ENCODE assay signal across 8 cellular contexts in the genomic region with DNA sequence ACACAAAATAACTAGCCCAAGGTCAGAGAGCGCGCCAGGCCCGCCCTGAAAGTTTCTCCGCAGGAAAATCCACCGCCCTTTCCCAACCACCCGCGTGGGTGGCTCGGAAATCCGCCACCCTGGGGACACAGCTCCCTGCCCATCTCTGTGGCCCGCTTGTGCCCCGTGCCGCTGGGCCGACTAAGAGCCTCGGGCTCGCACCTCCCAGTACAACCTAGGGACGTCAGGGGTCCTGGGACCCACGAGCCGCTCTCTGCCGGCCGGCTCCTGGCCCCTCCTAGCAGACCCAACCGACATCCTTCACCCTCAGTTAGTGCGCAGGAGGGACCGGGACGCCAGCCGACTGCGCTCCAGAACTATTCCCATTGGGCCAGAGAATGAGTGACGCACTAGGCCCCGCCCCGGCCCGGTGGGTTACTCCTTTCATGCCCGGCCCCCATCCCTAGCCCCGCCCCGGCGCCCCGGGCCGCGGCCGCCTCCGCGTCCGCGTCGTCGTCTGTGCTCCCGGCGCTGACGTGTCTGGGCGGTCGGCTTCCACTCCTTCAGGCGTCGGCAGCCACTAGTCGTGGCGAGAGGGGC. TPM values are rescaled to one million over a fixed set of nuclear protein-coding genes. Genes with fewer than 3 reads are reported as not detected.
DNase-seq lines count a peak whose midpoint lies in the region; ATAC-seq and TF ChIP-seq lines count a peak whose summit lies in the region.

No MANE protein-coding gene starts in this region.

- H3K9ac ChIP-seq in PC-3 (ENCODE audit: low read length): peak overlapping the region; percentile 83
- peak overlapping the region; percentile 68 for H3K9ac ChIP-seq in muscle layer of colon (ENCODE audit: low read length)

- H3K36me3 ChIP-seq in PC-3 (ENCODE audit: low read depth, low read length) (peaks cover 4% of the 10 kb centered on the region), esophagus (ENCODE audit: control insufficient read depth in 2 of 2, insufficient read depth in 2 of 2, low read length in 1 of 2) (no peaks in the 10 kb centered on the region), muscle layer of colon (ENCODE audit: insufficient read depth, low read length) (no peaks in the 10 kb centered on the region)

- peaks cover 50% of the 10 kb centered on the region for H3K4me1 Mint-ChIP-seq in activated T-cell treated with anti-CD3 and anti-CD28 coated beads, Interleukin-2, amount 50 U/mL, for 24 hours (ENCODE audit: low read depth)

- H3K9me2 ChIP-seq in PC-3 (replicated peaks; ENCODE audit: low read length): no peaks in the 10 kb centered on the region

- H3K4me3 ChIP-seq in Jurkat, Clone E6-1 (ENCODE audit: low read length): peak overlapping the region; percentile 79
- H3K4me3 ChIP-seq in PC-3 (ENCODE audit: low read length) (peak overlapping the region; percentile 94), esophagus (ENCODE audit: low read depth in 1 of 2, low read length in 2 of 2) (peak overlapping the region; percentile 82 to 97), muscle layer of colon (ENCODE audit: low read depth in 1 of 2, low read length in 2 of 2) (peak overlapping the region; percentile 71 to 75)

- WGBS in esophagus, 2 donors: 0 to 1% methylated on average over 51 to 53 of the region's 53 CpGs

- H3K4me2 ChIP-seq in PC-3 (ENCODE audit: low read length): peak overlapping the region; percentile 91

- H3K79me2 ChIP-seq in PC-3 (ENCODE audit: low read length): peaks cover 47% of the 10 kb centered on the region

- peaks cover 16% of the 10 kb centered on the region for H3K36me3 Mint-ChIP-seq in activated T-cell treated with anti-CD3 and anti-CD28 coated beads, Interleukin-2, amount 50 U/mL, for 24 hours (ENCODE audit: low read depth)

- peak overlapping the region; percentile 97 for H3K27ac Mint-ChIP-seq in activated T-cell treated with anti-CD3 and anti-CD28 coated beads, Interleukin-2, amount 50 U/mL, for 24 hours

- peak; percentile 99 for DNase-seq in DMS53 (lab: John Stamatoyannopoulos, UW)
- DNase-seq in Jurkat, Clone E6-1 (ENCODE audit: low read depth, low spot score): peak; percentile 91
- DNase-seq in PC-3: peak; percentile 99
- DNase-seq in activated T-cell treated with anti-CD3 and anti-CD28 coated beads, Interleukin-2, amount 50 U/mL, for 24 hours: peak; percentile 99
- peak; percentile 95 to 96 for DNase-seq in stimulated activated CD8-positive, alpha-beta memory T cell treated with anti-CD3 and anti-CD28 coated beads, Interleukin-7, amount 100 ng/mL, for 1 hour (ENCODE audit: low read depth in 2 of 2)

- ATAC-seq in GM21717 (IDR thresholded peaks at IDR 0.05; ENCODE audit: unreplicated experiment): peak; percentile 95
- ATAC-seq in PC-3: peak; percentile 91

- CTCF ChIA-PET in PC-3 (lab: Charles Lee): no interaction called here

- H3K9me3 ChIP-seq in PC-3 (ENCODE audit: low read length) (no peaks in the 10 kb centered on the region), esophagus (ENCODE audit: control insufficient read depth in 2 of 2, insufficient read depth in 1 of 2, low read depth in 1 of 2, low read length in 1 of 2) (no peaks in the 10 kb centered on the region), muscle layer of colon (ENCODE audit: low read length) (no peaks in the 10 kb centered on the region)

- BruUV-seq in PC-3 (replicated peaks; lab: Mats Ljungman, UMichigan): no TSS peak

- TF ChIP-seq CTCF in PC-3 (conservative IDR thresholded peaks at IDR 0.05; ENCODE audit: low read depth, low read length): no peak

- POLR2A ChIA-PET in PC-3 (lab: Charles Lee; ENCODE audit: unreplicated experiment): interaction anchor here (0.6 kb wide), 1 partner anchor 50 kb away, joined by 3 read pairs; no protein-coding TSS in a partner anchor

- H3K27ac ChIP-seq in PC-3 (ENCODE audit: low read length): peak overlapping the region; percentile 69
- H3K27ac ChIP-seq in esophagus (ENCODE audit: low read depth in 2 of 2, low read length in 1 of 2): peak overlapping the region; percentile 98
- peak overlapping the region; percentile 98 for H3K27ac ChIP-seq in muscle layer of colon (ENCODE audit: low read depth, low read length)

- no peaks in the 10 kb centered on the region for H3K9me3 Mint-ChIP-seq in activated T-cell treated with anti-CD3 and anti-CD28 coated beads, Interleukin-2, amount 50 U/mL, for 24 hours

- intact Hi-C loops in PC-3 (cut with micrococcal nuclease): loop anchor here (1.0 to 2.0 kb wide), 2 partner anchors 20 to 58 kb away; no protein-coding TSS in a partner anchor

- H3K27me3 ChIP-seq in PC-3 (ENCODE audit: low read length): no peaks in the 10 kb centered on the region
- H3K27me3 ChIP-seq in esophagus (ENCODE audit: control insufficient read depth in 1 of 2, insufficient read depth in 2 of 2, low read length in 2 of 2): no peaks in the 10 kb centered on the region
- no peaks in the 10 kb centered on the region for H3K27me3 ChIP-seq in muscle layer of colon (ENCODE audit: control insufficient read depth in 1 of 2, insufficient read depth in 2 of 2, low read length in 2 of 2)

- no peaks in the 10 kb centered on the region for H3K27me3 Mint-ChIP-seq in activated T-cell treated with anti-CD3 and anti-CD28 coated beads, Interleukin-2, amount 50 U/mL, for 24 hours

- peaks cover 36% of the 10 kb centered on the region for H3K4me1 ChIP-seq in PC-3 (ENCODE audit: insufficient read depth, low read length)
- H3K4me1 ChIP-seq in esophagus (ENCODE audit: control insufficient read depth in 2 of 2, insufficient read depth in 2 of 2, low read length in 1 of 2): no peaks in the 10 kb centered on the region
- H3K4me1 ChIP-seq in muscle layer of colon (ENCODE audit: insufficient read depth, low read length): peaks cover 12% of the 10 kb centered on the region

- peak overlapping the region; percentile 86 for H3K4me3 Mint-ChIP-seq in activated T-cell treated with anti-CD3 and anti-CD28 coated beads, Interleukin-2, amount 50 U/mL, for 24 hours

- H2AFZ ChIP-seq in PC-3 (ENCODE audit: low read length): peak overlapping the region; percentile 93

- no peaks in the 10 kb centered on the region for H3F3A ChIP-seq in PC-3 (ENCODE audit: low read length, unreplicated experiment)

- peaks cover 30% of the 10 kb centered on the region for H4K20me1 ChIP-seq in PC-3 (ENCODE audit: low read length)

RNA-seq across cellular contexts. Expression of a gene that starts 0.4 kb away (rescaled TPM):
- polyA plus RNA-seq in Jurkat, Clone E6-1 (2012; ENCODE audit: insufficient read depth, insufficient read length): 92.4 TPM
- 116 and 118 TPM in 2 replicates for total RNA-seq in PC-3 (2014; rRNA removed)
- 10 to 100 TPM; 30.5 to 37.4 TPM for polyA plus RNA-seq in esophagus

Comparison
In these comparisons a context has a peak if more than half of its experiments do, and no peak if none do; other contexts are left out.
1. Peak in every context shown above with its lines: DNase-seq, ATAC-seq, H3K4me3 ChIP-seq and H3K27ac ChIP-seq.